8 cellular contexts compared by ENCODE assay signal in genomic region chr12:51047655-51048540, GRCh38. TPM values are rescaled to one million over a fixed set of nuclear protein-coding genes. Genes with fewer than 3 reads are reported as not detected.
A peak's percentile ranks its signal among the peaks of the same experiment; 100 is the strongest.
DNase-seq lines count a peak whose midpoint lies in the region; ATAC-seq and TF ChIP-seq lines count a peak whose summit lies in the region.

A gene with protein sequence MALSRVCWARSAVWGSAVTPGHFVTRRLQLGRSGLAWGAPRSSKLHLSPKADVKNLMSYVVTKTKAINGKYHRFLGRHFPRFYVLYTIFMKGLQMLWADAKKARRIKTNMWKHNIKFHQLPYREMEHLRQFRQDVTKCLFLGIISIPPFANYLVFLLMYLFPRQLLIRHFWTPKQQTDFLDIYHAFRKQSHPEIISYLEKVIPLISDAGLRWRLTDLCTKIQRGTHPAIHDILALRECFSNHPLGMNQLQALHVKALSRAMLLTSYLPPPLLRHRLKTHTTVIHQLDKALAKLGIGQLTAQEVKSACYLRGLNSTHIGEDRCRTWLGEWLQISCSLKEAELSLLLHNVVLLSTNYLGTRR (plus strand): TSS chr12:51048327. CDS start chr12:51048357, 30 bp downstream.

- peak within 1 kb of the TSS; percentile 52 for H3K27ac ChIP-seq in SU-DHL-6 (ENCODE audit: low read depth, low read length)
- H3K27ac ChIP-seq in ovary = peak within 1 kb of the TSS; percentile 54 to 91
- peak within 1 kb of the TSS; percentile 87 to 95 (median 95) for H3K27ac ChIP-seq in thyroid gland

- H3K4me1 Mint-ChIP-seq in activated naive CD8-positive, alpha-beta T cell treated with anti-CD3 and anti-CD28 coated beads, Interleukin-2, amount 10 ng/mL, durations not matched to agents 7 days and 5 days = peaks cover 27% of the 10 kb centered on the region

- H3K9me2 ChIP-seq in SU-DHL-6 (replicated peaks; ENCODE audit: insufficient read depth, low read length) = no peaks in the 10 kb centered on the region

- no peak for TF ChIP-seq EP300 in ovary (IDR thresholded peaks at IDR 0.05)

- H3K27ac Mint-ChIP-seq in activated naive CD8-positive, alpha-beta T cell treated with anti-CD3 and anti-CD28 coated beads, Interleukin-2, amount 10 ng/mL, durations not matched to agents 7 days and 5 days = peak within 1 kb of the TSS; percentile 90

- H3K4me1 ChIP-seq in ovary (ENCODE audit: insufficient read depth) (no peaks in the 10 kb centered on the region), thyroid gland (peaks cover 16 to 18% of the 10 kb centered on the region in 2 donors)

- H3K4me3 Mint-ChIP-seq in activated naive CD8-positive, alpha-beta T cell treated with anti-CD3 and anti-CD28 coated beads, Interleukin-2, amount 10 ng/mL, durations not matched to agents 7 days and 5 days = peak within 1 kb of the TSS; percentile 97

- peak; percentile 97 for DNase-seq in NCI-H128 (lab: John Stamatoyannopoulos, UW; ENCODE audit: unreplicated experiment)
- DNase-seq in activated naive CD8-positive, alpha-beta T cell treated with anti-CD3 and anti-CD28 coated beads, Interleukin-2, amount 10 ng/mL, durations not matched to agents 7 days and 5 days = peak; percentile 92
- peak; percentile 94 for DNase-seq in Right ventricle myocardium inferior (ENCODE audit: missing footprints)
- peak; percentile 90 to 94 (median 91) for DNase-seq in ovary
- DNase-seq in thyroid gland = peak; percentile 96

- peak within 1 kb of the TSS; percentile 93 for H3K4me2 ChIP-seq in SU-DHL-6 (ENCODE audit: low read depth, low read length, poor library complexity, severe bottlenecking)

- no peaks in the 10 kb centered on the region for H3K27me3 ChIP-seq in SU-DHL-6 (ENCODE audit: low read length)
- H3K27me3 ChIP-seq in ovary = no peaks in the 10 kb centered on the region
- H3K27me3 ChIP-seq in thyroid gland = no peaks in the 10 kb centered on the region

- ATAC-seq in HG02759 (IDR thresholded peaks at IDR 0.05; ENCODE audit: unreplicated experiment) = peak; percentile 97
- ATAC-seq in activated naive CD8-positive, alpha-beta T cell treated with anti-CD3 and anti-CD28 coated beads, Interleukin-2, amount 10 ng/mL, durations not matched to agents 7 days and 5 days (ENCODE audit: low read depth) = peak; percentile 98
- peak; percentile 99 for ATAC-seq in Right ventricle myocardium inferior

- POLR2A ChIA-PET in activated naive CD8-positive, alpha-beta T cell treated with anti-CD3 and anti-CD28 coated beads, Interleukin-2, amount 10 ng/mL, durations not matched to agents 7 days and 5 days (lab: Charles Lee) = interaction anchor here (0.9 to 2.0 kb wide), 6 partner anchors 21 to 191 kb away, joined by 3 to 7 read pairs (median 5); partner anchors contain the start of genes CSRNP2, DAZAP2, POU6F1 and SLC11A2

- H3K9me3 ChIP-seq in SU-DHL-6 (ENCODE audit: insufficient read depth, low read length) = no peaks in the 10 kb centered on the region
- H3K9me3 ChIP-seq in ovary = no peaks in the 10 kb centered on the region
- no peaks in the 10 kb centered on the region for H3K9me3 ChIP-seq in thyroid gland

- H3K36me3 ChIP-seq in SU-DHL-6 (ENCODE audit: low read length) (peaks cover 7% of the 10 kb centered on the region; the same call in 1 of the 2 replicates), ovary (no peaks in the 10 kb centered on the region), thyroid gland (peaks cover 10 to 14% of the 10 kb centered on the region in 2 donors)

- TF ChIP-seq POLR2A in ovary (IDR thresholded peaks at IDR 0.05) (peak; percentile 46), thyroid gland (IDR thresholded peaks at IDR 0.05) (peak in 1 of 2 donors; percentile 88)

- peak within 1 kb of the TSS; percentile 56 for H2AFZ ChIP-seq in SU-DHL-6 (ENCODE audit: low read depth, low read length, severe bottlenecking)

- H3K4me3 ChIP-seq in SU-DHL-6 (ENCODE audit: insufficient read depth, low read length, poor library complexity, severe bottlenecking) = peak within 1 kb of the TSS; percentile 78
- peak within 1 kb of the TSS; percentile 60 for H3K4me3 ChIP-seq in ovary
- H3K4me3 ChIP-seq in thyroid gland (replicated peaks in 1 of 3) = peak within 1 kb of the TSS; percentile 29 to 74 (median 64)

- no peaks in the 10 kb centered on the region for H3K27me3 Mint-ChIP-seq in activated naive CD8-positive, alpha-beta T cell treated with anti-CD3 and anti-CD28 coated beads, Interleukin-2, amount 10 ng/mL, durations not matched to agents 7 days and 5 days

- peak; percentile 95 for TF ChIP-seq CTCF in GM12873 (IDR thresholded peaks at IDR 0.05; ENCODE audit: insufficient read depth, low read depth, low read length, missing control alignments)
- peak; percentile 97 for TF ChIP-seq CTCF in SU-DHL-6 (IDR thresholded peaks at IDR 0.05; ENCODE audit: insufficient read depth, low read length, poor library complexity, severe bottlenecking)
- peak; percentile 91 to 92 (median 92) for TF ChIP-seq CTCF in ovary (IDR thresholded peaks at IDR 0.05)
- peak; percentile 67 to 95 (median 90) for TF ChIP-seq CTCF in thyroid gland (IDR thresholded peaks at IDR 0.05)

- no peaks in the 10 kb centered on the region for H3F3A ChIP-seq in SU-DHL-6 (ENCODE audit: insufficient read depth)

- no peaks in the 10 kb centered on the region for H3K9me3 Mint-ChIP-seq in activated naive CD8-positive, alpha-beta T cell treated with anti-CD3 and anti-CD28 coated beads, Interleukin-2, amount 10 ng/mL, durations not matched to agents 7 days and 5 days

- H3K9ac ChIP-seq in SU-DHL-6 (ENCODE audit: low read length) = peak within 1 kb of the TSS; percentile 85

- WGBS in ovary, 3 donors = 3% methylated on average over 51 of the region's 51 CpGs
- WGBS in thyroid gland, 2 donors = 4 to 7% methylated on average over 30 to 49 of the region's 51 CpGs

- intact Hi-C loops in Right ventricle myocardium inferior (cut with DNase I) = loop anchor here (1.0 to 10.0 kb wide), 4 partner anchors 35 to 907 kb away; partner anchors contain the start of genes ACVR1B, CSRNP2 and DAZAP2
- intact Hi-C loops in ovary (cut with DNase I) = loop anchor here in 1 of 4 donors (10.0 kb wide), 1 partner anchor 297 kb away; the partner anchor contains the start of gene CELA1
- intact Hi-C loops in thyroid gland (cut with DNase I) = loop anchor here (10.0 kb wide), 1 partner anchor 197 kb away; no protein-coding TSS in a partner anchor

- peaks cover 19% of the 10 kb centered on the region for H3K79me2 ChIP-seq in SU-DHL-6 (ENCODE audit: insufficient read depth, low read length)

- H3K36me3 Mint-ChIP-seq in activated naive CD8-positive, alpha-beta T cell treated with anti-CD3 and anti-CD28 coated beads, Interleukin-2, amount 10 ng/mL, durations not matched to agents 7 days and 5 days = peaks cover 6% of the 10 kb centered on the region

- H4K20me1 ChIP-seq in SU-DHL-6 (ENCODE audit: low read depth, low read length) = no peaks in the 10 kb centered on the region

RNA-seq across cellular contexts. Expression of the gene that starts here (rescaled TPM):
- 10 to 100 TPM; 80.0 to 82.3 TPM for total RNA-seq in activated naive CD8-positive, alpha-beta T cell treated with anti-CD3 and anti-CD28 coated beads, Interleukin-2, amount 10 ng/mL, durations not matched to agents 7 days and 5 days
- total RNA-seq in Right ventricle myocardium inferior (17.0 TPM), ovary (10 to 100 TPM; 53.5 to 75.0 (median 68.4) TPM), thyroid gland (100 to 1,000 TPM in 2 of 4 donors, 10 to 100 TPM in 2; 62.9 to 106 (median 86.7) TPM)
- 100 to 1,000 TPM in 1 of 2 donors, 10 to 100 TPM in 1; 90.3 to 122 TPM for polyA plus RNA-seq in ovary

Comparison
In these comparisons a context has a peak if more than half of its experiments do, and no peak if none do; other contexts are left out.
1. Peak in every context shown above with its lines: DNase-seq, ATAC-seq, H3K4me3 ChIP-seq and H3K27ac ChIP-seq.